ENCODE assay signal across 23 cellular contexts in the genomic region with DNA sequence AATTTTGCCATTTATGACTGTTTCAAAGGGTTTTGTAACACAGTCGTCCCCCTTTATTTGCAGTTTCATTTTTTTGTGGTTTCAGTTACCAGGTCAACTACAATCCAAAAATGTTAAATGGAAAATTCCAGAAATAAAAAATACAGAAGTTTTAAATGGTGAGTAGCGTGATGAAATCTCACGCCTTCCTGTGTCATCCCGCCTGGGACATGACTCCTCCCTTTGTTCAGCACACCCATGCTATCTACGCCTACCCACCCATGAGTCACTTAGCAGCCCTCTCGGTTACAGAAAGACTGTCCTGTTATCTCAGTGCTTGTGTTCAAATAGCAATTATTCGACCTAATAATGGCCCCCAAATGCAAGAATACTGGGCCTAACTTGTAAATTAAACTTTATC.
DNase-seq lines count a peak whose midpoint lies in the region; FAIRE-seq and TF ChIP-seq lines count a peak whose summit lies in the region.
"Had no signal": no experiment of that assay in that cellular context is flagged by ENCODE, and none has a peak within 500 bp of the region (broad histone marks: within the 10 kb centered on the region; RNA-seq: fewer than 3 reads in every experiment).

No MANE protein-coding gene starts in this region.

- no peak overlapping the region for H3K4me3 ChIP-seq in fibroblast of mammary gland (ENCODE audit: control insufficient read depth, low read depth, low read length)
- H3K4me3 ChIP-seq: sigmoid colon, tibial nerve had no signal

- no peak for FAIRE-seq in D721Med (lab: Jason Lieb, UNC)
- FAIRE-seq: bronchial epithelial cell had no signal

- TF ChIP-seq CTCF in fibroblast of mammary gland (conservative IDR thresholded peaks at IDR 0.05; ENCODE audit: control insufficient read depth, insufficient read depth, low read depth, low read length) (no peak), D721Med (IDR thresholded peaks at IDR 0.05; ENCODE audit: insufficient read depth, missing control alignments) (no peak)

- DNase-seq in COLO829 (ENCODE audit: low spot score) = peak; percentile 78
- DNase-seq in M059J (ENCODE audit: low read depth) = peak; percentile 50
- DNase-seq in RPMI7951 (ENCODE audit: low read depth) = peak; percentile 46
- DNase-seq in fibroblast of mammary gland (ENCODE audit: low read depth) = peak; percentile 75
- no peak for DNase-seq in D721Med (ENCODE audit: insufficient read length, low spot score)
- DNase-seq in NCI-H1092 treated with DMSO at 0.1 percent for 48 hours (lab: John Stamatoyannopoulos, UW) = no peak
- no peak for DNase-seq in NCI-H524 (lab: John Stamatoyannopoulos, UW)
- no peak for DNase-seq in NCI-H1930 (lab: John Stamatoyannopoulos, UW)
- DNase-seq: activated CD4-positive, alpha-beta memory T cell treated with anti-CD3 and anti-CD28 coated beads, Interleukin-2, amount 10 ng/mL, durations not matched to agents 7 days and 5 days; activated CD4-positive, alpha-beta T cell treated with anti-CD3 and anti-CD28 coated beads for 1 hour; activated CD8-positive, alpha-beta memory T cell treated with anti-CD3 and anti-CD28 coated beads, Interleukin-2, amount 50 U/mL, for 4 hours; hippocampal formation; NCI-H1417 treated with DMSO at 0.1 percent for 48 hours; NCI-H2081 treated with DMSO at 0.1 percent for 48 hours; NCI-H226; NCI-H748 treated with DMSO at 0.1 percent for 48 hours; Right ventricle myocardium superior; sigmoid colon; stimulated activated CD4-positive, alpha-beta T cell treated with anti-CD3 and anti-CD28 coated beads, Interleukin-12 subunit alpha, Interleukin-12 subunit beta, amount 100 ng/mL, for 4 hours; stimulated activated CD4-positive, alpha-beta T cell treated with anti-CD3 and anti-CD28 coated beads, Interleukin-4, amount 100 ng/mL, for 1 hour; T-helper 17 cell had no signal

Comparison
In these comparisons a context has a peak if more than half of its experiments do, and no peak if none do; other contexts are left out.
1. DNase-seq: peak in COLO829 (single experiment), M059J (single experiment), RPMI7951 (single experiment) and fibroblast of mammary gland (single experiment); none in D721Med (single experiment), NCI-H1092 treated with DMSO at 0.1 percent for 48 hours (single experiment), NCI-H524 (0 of 2) and NCI-H1930 (0 of 2).